8 cellular contexts compared by ENCODE assay signal in the genomic region with DNA sequence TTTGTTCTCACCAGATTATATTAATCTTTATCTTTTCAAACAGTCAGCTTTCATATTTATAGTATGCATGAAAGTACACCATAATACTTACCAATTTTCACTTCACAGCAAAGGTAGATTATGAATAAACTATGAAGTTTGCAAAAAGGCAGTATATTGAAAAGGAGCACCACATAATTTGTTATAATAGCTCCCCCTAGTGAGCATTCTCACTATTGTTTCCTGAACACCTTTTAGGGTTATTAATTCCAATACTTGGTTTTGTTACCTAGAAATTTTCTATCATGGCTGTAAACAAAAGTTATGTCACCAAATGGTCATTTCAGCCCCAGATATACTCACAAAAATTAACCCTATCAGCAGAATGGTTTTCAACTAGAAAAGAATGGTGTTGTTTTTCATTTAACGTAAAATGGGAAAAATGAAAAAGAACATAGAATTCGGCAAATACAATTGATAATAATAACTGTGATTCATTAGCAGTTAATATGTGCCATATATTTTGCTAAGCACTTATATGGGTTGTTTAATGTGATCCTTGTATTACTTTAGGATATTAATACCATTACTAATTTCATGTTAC. TPM values are rescaled to one million over a fixed set of nuclear protein-coding genes. Genes with fewer than 3 reads are reported as not detected.
DNase-seq lines count a peak whose midpoint lies in the region; ATAC-seq and TF ChIP-seq lines count a peak whose summit lies in the region.

No MANE protein-coding gene starts in this region.

- ATAC-seq in HG03354 (IDR thresholded peaks at IDR 0.05; ENCODE audit: poor library complexity, severe bottlenecking, unreplicated experiment) = peak; percentile 61

- peaks cover 24% of the 10 kb centered on the region for H3K27me3 Mint-ChIP-seq in activated naive CD8-positive, alpha-beta T cell treated with anti-CD3 and anti-CD28 coated beads for 36 hours

- H3K4me2 ChIP-seq in hepatocyte = no peak overlapping the region

- H3K4me1 Mint-ChIP-seq in activated naive CD8-positive, alpha-beta T cell treated with anti-CD3 and anti-CD28 coated beads for 36 hours = no peaks in the 10 kb centered on the region

- H2AFZ ChIP-seq in hepatocyte = no peak overlapping the region

- peaks cover 4% of the 10 kb centered on the region for H3K9me3 Mint-ChIP-seq in activated naive CD8-positive, alpha-beta T cell treated with anti-CD3 and anti-CD28 coated beads for 36 hours

- no peak overlapping the region for H3K4me3 ChIP-seq in hepatocyte

- H3K36me3 ChIP-seq in hepatocyte (replicated peaks; ENCODE audit: insufficient read depth, low read depth) = no peaks in the 10 kb centered on the region

- H3K9me2 ChIP-seq in hepatocyte (replicated peaks; ENCODE audit: insufficient read depth) = no peaks in the 10 kb centered on the region

- H3K27ac Mint-ChIP-seq in activated naive CD8-positive, alpha-beta T cell treated with anti-CD3 and anti-CD28 coated beads for 36 hours = no peak overlapping the region

- no peaks in the 10 kb centered on the region for H3K9me3 ChIP-seq in hepatocyte (ENCODE audit: low read depth)

- 96% methylated on average over 2 of the region's 2 CpGs for WGBS in hepatocyte (ENCODE audit: low lambda C conversion rate, missing lambda C conversion rate)

- no peaks in the 10 kb centered on the region for H3K79me2 ChIP-seq in hepatocyte

- H3K4me3 Mint-ChIP-seq in activated naive CD8-positive, alpha-beta T cell treated with anti-CD3 and anti-CD28 coated beads for 36 hours = no peak overlapping the region

- H3K27ac ChIP-seq in hepatocyte = no peak overlapping the region

- no peaks in the 10 kb centered on the region for H4K20me1 ChIP-seq in hepatocyte (ENCODE audit: insufficient read depth, poor library complexity, severe bottlenecking)

- peak; percentile 6 for DNase-seq in NCI-H345 (lab: John Stamatoyannopoulos, UW)
- no peak for DNase-seq in NCI-H345 treated with DMSO at 0.1 percent for 48 hours (lab: John Stamatoyannopoulos, UW; ENCODE audit: unreplicated experiment)
- DNase-seq in SKM-1 treated with dmso at 0.1 percent for 144 hours (lab: John Stamatoyannopoulos, UW; ENCODE audit: unreplicated experiment) = peak; percentile 57
- peak; percentile 56 for DNase-seq in hepatocyte (ENCODE audit: low spot score)
- DNase-seq in activated CD4-positive, CD25-positive, alpha-beta regulatory T cell treated with anti-CD3 and anti-CD28 coated beads, Interleukin-2, amount 50 U/mL, for 72 hours = no peak
- DNase-seq in ureter (ENCODE audit: low spot score) = no peak
- no peak for DNase-seq in activated naive CD8-positive, alpha-beta T cell treated with anti-CD3 and anti-CD28 coated beads for 36 hours

- peak; percentile 71 for TF ChIP-seq CTCF in hepatocyte (IDR thresholded peaks at IDR 0.05; ENCODE audit: poor library complexity)

- no peaks in the 10 kb centered on the region for H3K27me3 ChIP-seq in hepatocyte

- H3K4me1 ChIP-seq in hepatocyte (ENCODE audit: insufficient read depth) = no peaks in the 10 kb centered on the region

- no peaks in the 10 kb centered on the region for H3K36me3 Mint-ChIP-seq in activated naive CD8-positive, alpha-beta T cell treated with anti-CD3 and anti-CD28 coated beads for 36 hours

RNA-seq across cellular contexts. Expression of gene NKX6-1, which starts 30.2 kb away (rescaled TPM):
- total RNA-seq in hepatocyte = not detected in 2 replicates
- polyA plus RNA-seq in hepatocyte = not detected in 2 replicates
- total RNA-seq in ureter = 0.70 TPM
- total RNA-seq in activated naive CD8-positive, alpha-beta T cell treated with anti-CD3 and anti-CD28 coated beads for 36 hours = not detected

RNA-seq across cellular contexts. Expression of gene CDS1, which starts 53.7 kb away (rescaled TPM):
- total RNA-seq in hepatocyte (21.3 and 24.3 TPM in 2 replicates), ureter (17.9 TPM)
- 10.5 and 11.0 TPM in 2 replicates for polyA plus RNA-seq in hepatocyte
- total RNA-seq in activated naive CD8-positive, alpha-beta T cell treated with anti-CD3 and anti-CD28 coated beads for 36 hours = under 1 TPM; 0.12 to 0.30 TPM

Comparison
In these comparisons a context has a peak if more than half of its experiments do, and no peak if none do; other contexts are left out.
1. DNase-seq: peak in NCI-H345 (single experiment), SKM-1 treated with dmso at 0.1 percent for 144 hours (single experiment) and hepatocyte (single experiment); none in NCI-H345 treated with DMSO at 0.1 percent for 48 hours (single experiment), activated CD4-positive, CD25-positive, alpha-beta regulatory T cell treated with anti-CD3 and anti-CD28 coated beads, Interleukin-2, amount 50 U/mL, for 72 hours (single experiment), ureter (single experiment) and activated naive CD8-positive, alpha-beta T cell treated with anti-CD3 and anti-CD28 coated beads for 36 hours (single experiment).
2. RNA of gene CDS1, which starts 53.7 kb away (total RNA-seq): 21.3 to 24.3 TPM in hepatocyte and 17.9 TPM in ureter (single experiment); 0.12 to 0.30 TPM in activated naive CD8-positive, alpha-beta T cell treated with anti-CD3 and anti-CD28 coated beads for 36 hours; every median in the first group is over 10 times any median in the second.